1 cellular context compared by ENCODE assay signal in the genomic region with DNA sequence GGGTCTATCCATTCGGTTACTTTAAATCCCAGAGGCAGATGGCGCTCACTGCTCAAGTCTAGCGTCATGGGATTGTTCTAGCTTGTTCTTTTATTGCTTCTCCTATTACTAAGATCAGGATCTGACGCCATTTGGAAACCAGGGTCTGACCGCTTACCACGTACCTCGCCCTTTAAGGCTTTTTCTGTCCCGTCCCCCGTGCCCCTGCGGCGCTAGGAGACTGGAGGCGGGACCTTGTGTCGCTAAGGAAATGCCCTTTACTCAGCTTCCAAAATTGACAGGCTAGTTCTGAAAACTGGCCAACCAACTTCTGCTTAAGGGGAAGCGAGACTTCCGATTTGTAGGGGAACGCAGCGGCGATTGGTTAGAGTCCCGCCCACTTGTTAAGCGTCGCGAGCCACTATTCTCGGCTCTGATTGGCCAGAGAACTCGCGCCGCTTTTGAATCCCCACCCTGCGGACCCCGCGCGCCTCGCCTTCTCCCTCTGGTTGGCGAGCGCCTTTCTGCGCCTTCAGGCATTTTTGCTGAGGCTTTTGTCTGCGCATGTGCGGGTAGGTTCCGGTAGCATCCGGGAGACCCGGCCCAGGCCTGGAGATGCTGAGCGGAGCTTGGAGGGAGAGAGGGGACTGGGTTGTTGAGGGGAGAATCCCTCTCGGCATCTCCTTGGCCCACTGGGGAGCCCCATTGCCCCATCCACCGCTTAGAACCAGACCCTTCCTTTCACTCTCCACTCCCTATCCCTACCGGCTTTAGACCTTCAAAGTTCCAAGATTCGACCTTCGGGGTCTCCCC.
A peak's percentile ranks its signal among the peaks of the same experiment; 100 is the strongest.
TF ChIP-seq lines count a peak whose summit lies in the region.

No MANE protein-coding gene starts in this region.

TF ChIP-seq in WTC11, 78 proteins besides CTCF, POLR2A, EP300 and RAD21 (continued from another document):
- TF ChIP-seq E2F1 (CRISPR knock-in tag; IDR thresholded peaks at IDR 0.05) (peak; percentile 82; the same call in 1 of the 2 replicates), ATF1 (CRISPR knock-in tag; IDR thresholded peaks at IDR 0.05) (no peak), E2F5 (CRISPR knock-in tag; IDR thresholded peaks at IDR 0.05) (peak; percentile 75; the same call in 1 of the 2 replicates), SMAD4 (CRISPR knock-in tag; IDR thresholded peaks at IDR 0.05) (no peak), ZNF671 (CRISPR knock-in tag; IDR thresholded peaks at IDR 0.05) (no peak), ELF4 (CRISPR knock-in tag; IDR thresholded peaks at IDR 0.05; ENCODE audit: low read depth) (no peak), TP53 (CRISPR knock-in tag; IDR thresholded peaks at IDR 0.05) (no peak), SOX15 (CRISPR knock-in tag; IDR thresholded peaks at IDR 0.05) (no peak)
- TF ChIP-seq, protein P1, sequence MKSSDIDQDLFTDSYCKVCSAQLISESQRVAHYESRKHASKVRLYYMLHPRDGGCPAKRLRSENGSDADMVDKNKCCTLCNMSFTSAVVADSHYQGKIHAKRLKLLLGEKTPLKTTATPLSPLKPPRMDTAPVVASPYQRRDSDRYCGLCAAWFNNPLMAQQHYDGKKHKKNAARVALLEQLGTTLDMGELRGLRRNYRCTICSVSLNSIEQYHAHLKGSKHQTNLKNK (CRISPR knock-in tag; IDR thresholded peaks at IDR 0.05), result no peak
